ENCODE assay signal across 2 cellular contexts in the genomic region with DNA sequence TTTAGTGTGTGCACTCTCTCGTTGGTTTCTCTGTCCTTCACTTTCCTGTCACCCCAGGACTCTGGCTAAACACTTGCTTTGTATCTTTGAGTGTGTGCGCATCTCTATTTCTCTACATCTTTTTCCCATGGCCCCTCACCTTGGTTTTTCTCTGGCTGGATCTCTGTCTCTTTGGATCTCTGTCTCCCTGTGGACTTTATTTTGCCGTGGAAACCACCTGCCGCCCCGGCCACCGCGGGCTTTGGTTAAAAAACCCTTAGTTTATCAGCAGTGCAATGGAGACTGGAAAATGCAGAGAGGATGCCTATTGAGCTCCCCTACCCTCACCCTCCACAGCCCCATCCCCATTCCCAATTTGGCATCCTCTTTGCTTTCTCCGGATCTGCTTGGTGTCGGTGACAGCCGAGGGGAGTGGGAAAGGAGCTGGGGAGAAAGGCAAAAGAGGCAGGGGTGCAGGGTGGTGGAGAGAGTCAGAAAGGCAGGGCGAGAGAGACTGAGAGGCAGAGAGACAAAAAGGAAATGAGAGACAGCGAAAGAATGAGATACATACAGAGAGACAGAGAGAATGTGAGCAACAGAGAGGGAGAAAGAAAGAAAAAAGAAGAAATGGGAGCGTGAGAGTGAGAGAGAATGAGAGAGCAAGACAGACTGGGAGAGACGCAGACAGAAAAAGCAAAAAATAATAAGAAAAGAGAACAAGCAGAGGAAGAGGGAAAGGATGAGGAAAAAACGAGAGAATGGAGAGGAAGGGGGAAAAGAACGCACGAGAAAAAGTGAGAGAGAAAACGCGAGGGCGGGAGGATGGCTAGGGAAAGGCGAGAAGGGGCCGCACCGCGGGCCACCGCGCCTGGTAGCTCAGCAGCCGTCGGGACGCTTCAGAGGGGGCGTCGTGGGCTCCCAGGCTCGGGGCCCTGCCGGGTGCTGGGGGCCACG.
TF ChIP-seq lines count a peak whose summit lies in the region.

No MANE protein-coding gene starts in this region.

TF ChIP-seq in K562, 482 proteins besides CTCF, POLR2A, EP300 and RAD21:
- TF ChIP-seq, protein P1, sequence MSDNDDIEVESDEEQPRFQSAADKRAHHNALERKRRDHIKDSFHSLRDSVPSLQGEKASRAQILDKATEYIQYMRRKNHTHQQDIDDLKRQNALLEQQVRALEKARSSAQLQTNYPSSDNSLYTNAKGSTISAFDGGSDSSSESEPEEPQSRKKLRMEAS (CRISPR knock-in tag; IDR thresholded peaks at IDR 0.05): no peak
- TF ChIP-seq, protein P2, sequence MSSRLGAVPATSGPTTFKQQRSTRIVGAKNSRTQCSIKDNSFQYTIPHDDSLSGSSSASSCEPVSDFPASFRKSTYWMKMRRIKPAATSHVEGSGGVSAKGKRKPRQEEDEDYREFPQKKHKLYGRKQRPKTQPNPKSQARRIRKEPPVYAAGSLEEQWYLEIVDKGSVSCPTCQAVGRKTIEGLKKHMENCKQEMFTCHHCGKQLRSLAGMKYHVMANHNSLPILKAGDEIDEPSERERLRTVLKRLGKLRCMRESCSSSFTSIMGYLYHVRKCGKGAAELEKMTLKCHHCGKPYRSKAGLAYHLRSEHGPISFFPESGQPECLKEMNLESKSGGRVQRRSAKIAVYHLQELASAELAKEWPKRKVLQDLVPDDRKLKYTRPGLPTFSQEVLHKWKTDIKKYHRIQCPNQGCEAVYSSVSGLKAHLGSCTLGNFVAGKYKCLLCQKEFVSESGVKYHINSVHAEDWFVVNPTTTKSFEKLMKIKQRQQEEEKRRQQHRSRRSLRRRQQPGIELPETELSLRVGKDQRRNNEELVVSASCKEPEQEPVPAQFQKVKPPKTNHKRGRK (tag; IDR thresholded peaks at IDR 0.05): peak; percentile 52; the same call in 1 of the 2 replicates

TF ChIP-seq in neural cell, 6 proteins besides CTCF, POLR2A, EP300 and RAD21:
- TF ChIP-seq POLR2AphosphoS5 (IDR thresholded peaks at IDR 0.05) (no peak), TAF1 (IDR thresholded peaks at IDR 0.05; ENCODE audit: low read depth) (no peak)
- TF ChIP-seq, protein P3, sequence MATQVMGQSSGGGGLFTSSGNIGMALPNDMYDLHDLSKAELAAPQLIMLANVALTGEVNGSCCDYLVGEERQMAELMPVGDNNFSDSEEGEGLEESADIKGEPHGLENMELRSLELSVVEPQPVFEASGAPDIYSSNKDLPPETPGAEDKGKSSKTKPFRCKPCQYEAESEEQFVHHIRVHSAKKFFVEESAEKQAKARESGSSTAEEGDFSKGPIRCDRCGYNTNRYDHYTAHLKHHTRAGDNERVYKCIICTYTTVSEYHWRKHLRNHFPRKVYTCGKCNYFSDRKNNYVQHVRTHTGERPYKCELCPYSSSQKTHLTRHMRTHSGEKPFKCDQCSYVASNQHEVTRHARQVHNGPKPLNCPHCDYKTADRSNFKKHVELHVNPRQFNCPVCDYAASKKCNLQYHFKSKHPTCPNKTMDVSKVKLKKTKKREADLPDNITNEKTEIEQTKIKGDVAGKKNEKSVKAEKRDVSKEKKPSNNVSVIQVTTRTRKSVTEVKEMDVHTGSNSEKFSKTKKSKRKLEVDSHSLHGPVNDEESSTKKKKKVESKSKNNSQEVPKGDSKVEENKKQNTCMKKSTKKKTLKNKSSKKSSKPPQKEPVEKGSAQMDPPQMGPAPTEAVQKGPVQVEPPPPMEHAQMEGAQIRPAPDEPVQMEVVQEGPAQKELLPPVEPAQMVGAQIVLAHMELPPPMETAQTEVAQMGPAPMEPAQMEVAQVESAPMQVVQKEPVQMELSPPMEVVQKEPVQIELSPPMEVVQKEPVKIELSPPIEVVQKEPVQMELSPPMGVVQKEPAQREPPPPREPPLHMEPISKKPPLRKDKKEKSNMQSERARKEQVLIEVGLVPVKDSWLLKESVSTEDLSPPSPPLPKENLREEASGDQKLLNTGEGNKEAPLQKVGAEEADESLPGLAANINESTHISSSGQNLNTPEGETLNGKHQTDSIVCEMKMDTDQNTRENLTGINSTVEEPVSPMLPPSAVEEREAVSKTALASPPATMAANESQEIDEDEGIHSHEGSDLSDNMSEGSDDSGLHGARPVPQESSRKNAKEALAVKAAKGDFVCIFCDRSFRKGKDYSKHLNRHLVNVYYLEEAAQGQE (IDR thresholded peaks at IDR 0.05; ENCODE audit: borderline replicate concordance): no peak
